Comparison of ENCODE assay signal across 1 cellular context in the genomic region with DNA sequence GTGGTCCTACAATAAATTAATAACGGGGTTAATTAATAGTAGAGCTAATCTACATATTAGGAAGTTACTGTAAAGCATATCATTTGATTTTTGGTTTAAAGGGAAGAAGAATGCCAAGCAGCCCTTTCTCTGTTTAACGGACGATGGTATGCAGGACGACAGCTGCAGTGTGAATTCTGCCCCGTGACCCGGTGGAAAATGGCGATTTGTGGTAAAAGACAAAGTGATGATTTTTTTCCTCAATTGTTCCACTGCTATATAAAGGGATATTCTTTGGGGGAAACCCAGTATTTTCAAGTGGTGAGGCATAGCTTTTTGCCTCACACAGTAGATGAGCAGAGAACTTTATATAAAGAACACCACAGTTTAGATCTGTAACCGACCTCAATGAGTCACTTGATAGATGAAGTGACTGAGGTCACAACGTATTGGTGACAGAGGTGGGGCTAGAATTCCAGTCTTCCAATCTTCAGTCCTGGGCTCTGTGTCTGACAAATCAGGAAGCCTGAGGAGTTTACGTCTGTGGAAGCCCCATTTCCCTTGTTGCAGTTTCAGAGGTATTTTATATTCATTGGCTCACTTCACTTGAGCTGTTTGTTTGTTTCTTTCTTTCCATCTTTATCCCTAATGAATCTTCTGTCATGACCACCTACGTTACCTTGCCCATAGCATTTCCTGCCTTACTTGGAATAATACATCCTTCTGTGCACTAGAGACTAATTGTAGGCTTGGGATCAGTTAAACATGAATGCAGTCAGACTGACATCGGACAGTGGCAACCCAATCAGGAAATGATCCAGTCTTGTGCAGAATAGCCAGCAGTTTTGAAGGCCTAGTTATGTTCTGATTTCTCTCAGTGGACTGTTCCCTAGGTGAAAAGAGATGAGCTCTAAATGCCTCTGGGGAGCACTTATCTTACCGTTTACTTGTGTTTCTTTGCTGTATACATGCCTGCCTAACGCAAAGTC.
TF ChIP-seq lines count a peak whose summit lies in the region.

No MANE protein-coding gene starts in this region.

TF ChIP-seq in WTC11, 78 proteins besides CTCF, POLR2A, EP300 and RAD21:
- TF ChIP-seq CREM (CRISPR knock-in tag; IDR thresholded peaks at IDR 0.05) (no peak), PRDM15 (CRISPR knock-in tag; IDR thresholded peaks at IDR 0.05) (no peak), EMX1 (CRISPR knock-in tag; IDR thresholded peaks at IDR 0.05) (no peak), TP53 (CRISPR knock-in tag; IDR thresholded peaks at IDR 0.05) (no peak), SP1 (CRISPR knock-in tag; conservative IDR thresholded peaks at IDR 0.05) (no peak), TEAD4 (CRISPR knock-in tag; IDR thresholded peaks at IDR 0.05) (no peak), SMAD4 (CRISPR knock-in tag; IDR thresholded peaks at IDR 0.05) (no peak), SMAD3 (CRISPR knock-in tag; IDR thresholded peaks at IDR 0.05; ENCODE audit: borderline replicate concordance) (no peak), JUN (CRISPR knock-in tag; IDR thresholded peaks at IDR 0.05) (no peak), ETV6 (CRISPR knock-in tag; IDR thresholded peaks at IDR 0.05) (no peak), FOXP1 (CRISPR knock-in tag; IDR thresholded peaks at IDR 0.05; ENCODE audit: borderline replicate concordance) (no peak), PRRX2 (CRISPR knock-in tag; IDR thresholded peaks at IDR 0.05) (no peak), MLX (CRISPR knock-in tag; IDR thresholded peaks at IDR 0.05) (no peak), FOXP4 (CRISPR knock-in tag; IDR thresholded peaks at IDR 0.05) (no peak), ZNF416 (CRISPR knock-in tag; IDR thresholded peaks at IDR 0.05) (no peak), STAT6 (CRISPR knock-in tag; conservative IDR thresholded peaks at IDR 0.05; ENCODE audit: low read depth) (no peak)
- TF ChIP-seq, protein P1, sequence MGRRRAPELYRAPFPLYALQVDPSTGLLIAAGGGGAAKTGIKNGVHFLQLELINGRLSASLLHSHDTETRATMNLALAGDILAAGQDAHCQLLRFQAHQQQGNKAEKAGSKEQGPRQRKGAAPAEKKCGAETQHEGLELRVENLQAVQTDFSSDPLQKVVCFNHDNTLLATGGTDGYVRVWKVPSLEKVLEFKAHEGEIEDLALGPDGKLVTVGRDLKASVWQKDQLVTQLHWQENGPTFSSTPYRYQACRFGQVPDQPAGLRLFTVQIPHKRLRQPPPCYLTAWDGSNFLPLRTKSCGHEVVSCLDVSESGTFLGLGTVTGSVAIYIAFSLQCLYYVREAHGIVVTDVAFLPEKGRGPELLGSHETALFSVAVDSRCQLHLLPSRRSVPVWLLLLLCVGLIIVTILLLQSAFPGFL (CRISPR knock-in tag; IDR thresholded peaks at IDR 0.05; ENCODE audit: borderline replicate concordance), result no peak
- TF ChIP-seq, protein P2, sequence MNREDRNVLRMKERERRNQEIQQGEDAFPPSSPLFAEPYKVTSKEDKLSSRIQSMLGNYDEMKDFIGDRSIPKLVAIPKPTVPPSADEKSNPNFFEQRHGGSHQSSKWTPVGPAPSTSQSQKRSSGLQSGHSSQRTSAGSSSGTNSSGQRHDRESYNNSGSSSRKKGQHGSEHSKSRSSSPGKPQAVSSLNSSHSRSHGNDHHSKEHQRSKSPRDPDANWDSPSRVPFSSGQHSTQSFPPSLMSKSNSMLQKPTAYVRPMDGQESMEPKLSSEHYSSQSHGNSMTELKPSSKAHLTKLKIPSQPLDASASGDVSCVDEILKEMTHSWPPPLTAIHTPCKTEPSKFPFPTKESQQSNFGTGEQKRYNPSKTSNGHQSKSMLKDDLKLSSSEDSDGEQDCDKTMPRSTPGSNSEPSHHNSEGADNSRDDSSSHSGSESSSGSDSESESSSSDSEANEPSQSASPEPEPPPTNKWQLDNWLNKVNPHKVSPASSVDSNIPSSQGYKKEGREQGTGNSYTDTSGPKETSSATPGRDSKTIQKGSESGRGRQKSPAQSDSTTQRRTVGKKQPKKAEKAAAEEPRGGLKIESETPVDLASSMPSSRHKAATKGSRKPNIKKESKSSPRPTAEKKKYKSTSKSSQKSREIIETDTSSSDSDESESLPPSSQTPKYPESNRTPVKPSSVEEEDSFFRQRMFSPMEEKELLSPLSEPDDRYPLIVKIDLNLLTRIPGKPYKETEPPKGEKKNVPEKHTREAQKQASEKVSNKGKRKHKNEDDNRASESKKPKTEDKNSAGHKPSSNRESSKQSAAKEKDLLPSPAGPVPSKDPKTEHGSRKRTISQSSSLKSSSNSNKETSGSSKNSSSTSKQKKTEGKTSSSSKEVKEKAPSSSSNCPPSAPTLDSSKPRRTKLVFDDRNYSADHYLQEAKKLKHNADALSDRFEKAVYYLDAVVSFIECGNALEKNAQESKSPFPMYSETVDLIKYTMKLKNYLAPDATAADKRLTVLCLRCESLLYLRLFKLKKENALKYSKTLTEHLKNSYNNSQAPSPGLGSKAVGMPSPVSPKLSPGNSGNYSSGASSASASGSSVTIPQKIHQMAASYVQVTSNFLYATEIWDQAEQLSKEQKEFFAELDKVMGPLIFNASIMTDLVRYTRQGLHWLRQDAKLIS (CRISPR knock-in tag; IDR thresholded peaks at IDR 0.05; ENCODE audit: borderline replicate concordance), result no peak
- TF ChIP-seq, protein P3, sequence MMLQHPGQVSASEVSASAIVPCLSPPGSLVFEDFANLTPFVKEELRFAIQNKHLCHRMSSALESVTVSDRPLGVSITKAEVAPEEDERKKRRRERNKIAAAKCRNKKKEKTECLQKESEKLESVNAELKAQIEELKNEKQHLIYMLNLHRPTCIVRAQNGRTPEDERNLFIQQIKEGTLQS (CRISPR knock-in tag; conservative IDR thresholded peaks at IDR 0.05), result no peak
